Comparison of ENCODE assay signal across 1 cellular context in the genomic region with DNA sequence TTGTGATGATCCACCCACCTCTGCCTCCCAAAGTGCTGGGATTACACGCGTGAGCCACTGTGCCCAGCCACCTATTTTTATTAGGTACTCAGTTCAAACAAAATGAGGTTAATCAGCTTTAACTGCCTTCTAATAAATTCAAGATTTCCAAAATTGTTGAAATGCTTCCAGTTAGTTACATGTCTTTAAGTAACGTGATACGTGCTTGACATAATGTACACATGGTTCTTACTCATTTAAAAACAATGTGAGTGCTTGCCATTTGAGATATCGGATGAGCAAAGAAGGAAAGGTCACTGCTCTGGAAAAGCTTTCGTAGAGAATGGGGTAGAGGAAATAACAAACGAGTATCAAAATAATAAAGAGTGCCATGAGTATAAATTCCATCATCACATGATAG.
TF ChIP-seq lines count a peak whose summit lies in the region.

No MANE protein-coding gene starts in this region.

TF ChIP-seq in HEK293, 187 proteins besides CTCF, POLR2A, EP300 and RAD21 (continued from another document and continues in another):
- TF ChIP-seq, protein P1, sequence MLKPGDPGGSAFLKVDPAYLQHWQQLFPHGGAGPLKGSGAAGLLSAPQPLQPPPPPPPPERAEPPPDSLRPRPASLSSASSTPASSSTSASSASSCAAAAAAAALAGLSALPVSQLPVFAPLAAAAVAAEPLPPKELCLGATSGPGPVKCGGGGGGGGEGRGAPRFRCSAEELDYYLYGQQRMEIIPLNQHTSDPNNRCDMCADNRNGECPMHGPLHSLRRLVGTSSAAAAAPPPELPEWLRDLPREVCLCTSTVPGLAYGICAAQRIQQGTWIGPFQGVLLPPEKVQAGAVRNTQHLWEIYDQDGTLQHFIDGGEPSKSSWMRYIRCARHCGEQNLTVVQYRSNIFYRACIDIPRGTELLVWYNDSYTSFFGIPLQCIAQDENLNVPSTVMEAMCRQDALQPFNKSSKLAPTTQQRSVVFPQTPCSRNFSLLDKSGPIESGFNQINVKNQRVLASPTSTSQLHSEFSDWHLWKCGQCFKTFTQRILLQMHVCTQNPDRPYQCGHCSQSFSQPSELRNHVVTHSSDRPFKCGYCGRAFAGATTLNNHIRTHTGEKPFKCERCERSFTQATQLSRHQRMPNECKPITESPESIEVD (tag by site-specific recombination; IDR thresholded peaks at IDR 0.05), result peak; percentile 90
- TF ChIP-seq ZNF354C (tag by site-specific recombination; IDR thresholded peaks at IDR 0.05; ENCODE audit: borderline replicate concordance, low read depth) (no peak), HOXA7 (CRISPR knock-in tag; IDR thresholded peaks at IDR 0.05; ENCODE audit: borderline replicate concordance) (no peak), HOXC10 (CRISPR knock-in tag; IDR thresholded peaks at IDR 0.05) (no peak), ZBTB1 (tag by site-specific recombination; IDR thresholded peaks at IDR 0.05) (no peak), ZNF626 (tag by site-specific recombination; IDR thresholded peaks at IDR 0.05) (no peak), ZNF335 (tag by site-specific recombination; conservative IDR thresholded peaks at IDR 0.05) (0 out of 2 replicates have a peak, but pooled peaks have one; percentile 12), SETDB1 (IDR thresholded peaks at IDR 0.05; ENCODE audit: insufficient read length, low read length) (no peak), ZNF140 (tag by site-specific recombination; IDR thresholded peaks at IDR 0.05) (no peak), KLF9 (tag by site-specific recombination; IDR thresholded peaks at IDR 0.05; ENCODE audit: low read depth) (no peak), ZNF174 (tag by site-specific recombination; IDR thresholded peaks at IDR 0.05) (no peak), ZNF785 (tag by site-specific recombination; IDR thresholded peaks at IDR 0.05) (no peak), GLI2 (tag by site-specific recombination; IDR thresholded peaks at IDR 0.05; ENCODE audit: borderline replicate concordance, low read depth) (no peak), ZNF548 (tag by site-specific recombination; IDR thresholded peaks at IDR 0.05) (no peak), ZNF423 (tag by site-specific recombination; IDR thresholded peaks at IDR 0.05) (no peak), ZNF2 (tag by site-specific recombination; IDR thresholded peaks at IDR 0.05) (0 out of 2 replicates have a peak, but pooled peaks have one; percentile 17), SP3 (tag by site-specific recombination; IDR thresholded peaks at IDR 0.05) (peak; percentile 32; the same call in 1 of the 2 replicates), ZNF426 (tag by site-specific recombination; IDR thresholded peaks at IDR 0.05) (no peak), ZNF302 (tag by site-specific recombination; IDR thresholded peaks at IDR 0.05; ENCODE audit: low read depth) (no peak), FEZF1 (tag by site-specific recombination; IDR thresholded peaks at IDR 0.05) (peak; percentile 75), ZNF155 (tag by site-specific recombination; IDR thresholded peaks at IDR 0.05) (no peak), ZFP37 (tag by site-specific recombination; IDR thresholded peaks at IDR 0.05) (no peak), ZNF473 (tag by site-specific recombination; IDR thresholded peaks at IDR 0.05) (no peak), ZNF169 (tag by site-specific recombination; IDR thresholded peaks at IDR 0.05) (no peak), ZNF114 (tag by site-specific recombination; IDR thresholded peaks at IDR 0.05) (no peak), ZNF792 (tag by site-specific recombination; IDR thresholded peaks at IDR 0.05) (no peak), ZNF248 (tag by site-specific recombination; IDR thresholded peaks at IDR 0.05) (no peak), ZNF623 (tag by site-specific recombination; IDR thresholded peaks at IDR 0.05) (no peak), ZNF121 (tag by site-specific recombination; IDR thresholded peaks at IDR 0.05) (no peak), ZNF48 (tag by site-specific recombination; IDR thresholded peaks at IDR 0.05) (no peak), ZNF184 (tag by site-specific recombination; IDR thresholded peaks at IDR 0.05) (peak; percentile 70), ZNF837 (tag by site-specific recombination; IDR thresholded peaks at IDR 0.05) (no peak), ZNF670 (tag by site-specific recombination; IDR thresholded peaks at IDR 0.05; ENCODE audit: low read depth) (no peak), ZNF132 (tag by site-specific recombination; IDR thresholded peaks at IDR 0.05; ENCODE audit: borderline replicate concordance) (no peak), ZNF366 (tag by site-specific recombination; conservative IDR thresholded peaks at IDR 0.05) (peak; percentile 87)
- TF ChIP-seq, protein P2, sequence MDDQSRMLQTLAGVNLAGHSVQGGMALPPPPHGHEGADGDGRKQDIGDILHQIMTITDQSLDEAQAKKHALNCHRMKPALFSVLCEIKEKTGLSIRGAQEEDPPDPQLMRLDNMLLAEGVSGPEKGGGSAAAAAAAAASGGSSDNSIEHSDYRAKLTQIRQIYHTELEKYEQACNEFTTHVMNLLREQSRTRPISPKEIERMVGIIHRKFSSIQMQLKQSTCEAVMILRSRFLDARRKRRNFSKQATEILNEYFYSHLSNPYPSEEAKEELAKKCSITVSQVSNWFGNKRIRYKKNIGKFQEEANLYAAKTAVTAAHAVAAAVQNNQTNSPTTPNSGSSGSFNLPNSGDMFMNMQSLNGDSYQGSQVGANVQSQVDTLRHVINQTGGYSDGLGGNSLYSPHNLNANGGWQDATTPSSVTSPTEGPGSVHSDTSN (CRISPR knock-in tag; IDR thresholded peaks at IDR 0.05), result no peak
- TF ChIP-seq, protein P3, sequence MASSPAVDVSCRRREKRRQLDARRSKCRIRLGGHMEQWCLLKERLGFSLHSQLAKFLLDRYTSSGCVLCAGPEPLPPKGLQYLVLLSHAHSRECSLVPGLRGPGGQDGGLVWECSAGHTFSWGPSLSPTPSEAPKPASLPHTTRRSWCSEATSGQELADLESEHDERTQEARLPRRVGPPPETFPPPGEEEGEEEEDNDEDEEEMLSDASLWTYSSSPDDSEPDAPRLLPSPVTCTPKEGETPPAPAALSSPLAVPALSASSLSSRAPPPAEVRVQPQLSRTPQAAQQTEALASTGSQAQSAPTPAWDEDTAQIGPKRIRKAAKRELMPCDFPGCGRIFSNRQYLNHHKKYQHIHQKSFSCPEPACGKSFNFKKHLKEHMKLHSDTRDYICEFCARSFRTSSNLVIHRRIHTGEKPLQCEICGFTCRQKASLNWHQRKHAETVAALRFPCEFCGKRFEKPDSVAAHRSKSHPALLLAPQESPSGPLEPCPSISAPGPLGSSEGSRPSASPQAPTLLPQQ (tag by site-specific recombination; IDR thresholded peaks at IDR 0.05), result no peak
- TF ChIP-seq, protein P4, sequence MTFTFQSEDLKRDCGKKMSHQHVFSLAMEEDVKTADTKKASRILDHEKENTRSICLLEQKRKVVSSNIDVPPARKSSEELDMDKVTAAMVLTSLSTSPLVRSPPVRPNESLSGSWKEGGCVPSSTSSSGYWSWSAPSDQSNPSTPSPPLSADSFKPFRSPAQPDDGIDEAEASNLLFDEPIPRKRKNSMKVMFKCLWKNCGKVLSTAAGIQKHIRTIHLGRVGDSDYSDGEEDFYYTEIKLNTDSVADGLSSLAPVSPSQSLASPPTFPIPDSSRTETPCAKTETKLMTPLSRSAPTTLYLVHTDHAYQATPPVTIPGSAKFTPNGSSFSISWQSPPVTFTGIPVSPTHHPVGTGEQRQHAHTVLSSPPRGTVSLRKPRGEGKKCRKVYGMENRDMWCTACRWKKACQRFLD (tag by site-specific recombination; IDR thresholded peaks at IDR 0.05), result no peak
- TF ChIP-seq, protein P5, sequence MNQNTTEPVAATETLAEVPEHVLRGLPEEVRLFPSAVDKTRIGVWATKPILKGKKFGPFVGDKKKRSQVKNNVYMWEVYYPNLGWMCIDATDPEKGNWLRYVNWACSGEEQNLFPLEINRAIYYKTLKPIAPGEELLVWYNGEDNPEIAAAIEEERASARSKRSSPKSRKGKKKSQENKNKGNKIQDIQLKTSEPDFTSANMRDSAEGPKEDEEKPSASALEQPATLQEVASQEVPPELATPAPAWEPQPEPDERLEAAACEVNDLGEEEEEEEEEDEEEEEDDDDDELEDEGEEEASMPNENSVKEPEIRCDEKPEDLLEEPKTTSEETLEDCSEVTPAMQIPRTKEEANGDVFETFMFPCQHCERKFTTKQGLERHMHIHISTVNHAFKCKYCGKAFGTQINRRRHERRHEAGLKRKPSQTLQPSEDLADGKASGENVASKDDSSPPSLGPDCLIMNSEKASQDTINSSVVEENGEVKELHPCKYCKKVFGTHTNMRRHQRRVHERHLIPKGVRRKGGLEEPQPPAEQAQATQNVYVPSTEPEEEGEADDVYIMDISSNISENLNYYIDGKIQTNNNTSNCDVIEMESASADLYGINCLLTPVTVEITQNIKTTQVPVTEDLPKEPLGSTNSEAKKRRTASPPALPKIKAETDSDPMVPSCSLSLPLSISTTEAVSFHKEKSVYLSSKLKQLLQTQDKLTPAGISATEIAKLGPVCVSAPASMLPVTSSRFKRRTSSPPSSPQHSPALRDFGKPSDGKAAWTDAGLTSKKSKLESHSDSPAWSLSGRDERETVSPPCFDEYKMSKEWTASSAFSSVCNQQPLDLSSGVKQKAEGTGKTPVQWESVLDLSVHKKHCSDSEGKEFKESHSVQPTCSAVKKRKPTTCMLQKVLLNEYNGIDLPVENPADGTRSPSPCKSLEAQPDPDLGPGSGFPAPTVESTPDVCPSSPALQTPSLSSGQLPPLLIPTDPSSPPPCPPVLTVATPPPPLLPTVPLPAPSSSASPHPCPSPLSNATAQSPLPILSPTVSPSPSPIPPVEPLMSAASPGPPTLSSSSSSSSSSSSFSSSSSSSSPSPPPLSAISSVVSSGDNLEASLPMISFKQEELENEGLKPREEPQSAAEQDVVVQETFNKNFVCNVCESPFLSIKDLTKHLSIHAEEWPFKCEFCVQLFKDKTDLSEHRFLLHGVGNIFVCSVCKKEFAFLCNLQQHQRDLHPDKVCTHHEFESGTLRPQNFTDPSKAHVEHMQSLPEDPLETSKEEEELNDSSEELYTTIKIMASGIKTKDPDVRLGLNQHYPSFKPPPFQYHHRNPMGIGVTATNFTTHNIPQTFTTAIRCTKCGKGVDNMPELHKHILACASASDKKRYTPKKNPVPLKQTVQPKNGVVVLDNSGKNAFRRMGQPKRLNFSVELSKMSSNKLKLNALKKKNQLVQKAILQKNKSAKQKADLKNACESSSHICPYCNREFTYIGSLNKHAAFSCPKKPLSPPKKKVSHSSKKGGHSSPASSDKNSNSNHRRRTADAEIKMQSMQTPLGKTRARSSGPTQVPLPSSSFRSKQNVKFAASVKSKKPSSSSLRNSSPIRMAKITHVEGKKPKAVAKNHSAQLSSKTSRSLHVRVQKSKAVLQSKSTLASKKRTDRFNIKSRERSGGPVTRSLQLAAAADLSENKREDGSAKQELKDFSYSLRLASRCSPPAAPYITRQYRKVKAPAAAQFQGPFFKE (tag by site-specific recombination; IDR thresholded peaks at IDR 0.05; ENCODE audit: borderline replicate concordance), result no peak
- TF ChIP-seq, protein P6, sequence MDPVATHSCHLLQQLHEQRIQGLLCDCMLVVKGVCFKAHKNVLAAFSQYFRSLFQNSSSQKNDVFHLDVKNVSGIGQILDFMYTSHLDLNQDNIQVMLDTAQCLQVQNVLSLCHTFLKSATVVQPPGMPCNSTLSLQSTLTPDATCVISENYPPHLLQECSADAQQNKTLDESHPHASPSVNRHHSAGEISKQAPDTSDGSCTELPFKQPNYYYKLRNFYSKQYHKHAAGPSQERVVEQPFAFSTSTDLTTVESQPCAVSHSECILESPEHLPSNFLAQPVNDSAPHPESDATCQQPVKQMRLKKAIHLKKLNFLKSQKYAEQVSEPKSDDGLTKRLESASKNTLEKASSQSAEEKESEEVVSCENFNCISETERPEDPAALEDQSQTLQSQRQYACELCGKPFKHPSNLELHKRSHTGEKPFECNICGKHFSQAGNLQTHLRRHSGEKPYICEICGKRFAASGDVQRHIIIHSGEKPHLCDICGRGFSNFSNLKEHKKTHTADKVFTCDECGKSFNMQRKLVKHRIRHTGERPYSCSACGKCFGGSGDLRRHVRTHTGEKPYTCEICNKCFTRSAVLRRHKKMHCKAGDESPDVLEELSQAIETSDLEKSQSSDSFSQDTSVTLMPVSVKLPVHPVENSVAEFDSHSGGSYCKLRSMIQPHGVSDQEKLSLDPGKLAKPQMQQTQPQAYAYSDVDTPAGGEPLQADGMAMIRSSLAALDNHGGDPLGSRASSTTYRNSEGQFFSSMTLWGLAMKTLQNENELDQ (tag by site-specific recombination; IDR thresholded peaks at IDR 0.05; ENCODE audit: low read depth), result no peak
- TF ChIP-seq, protein P7, sequence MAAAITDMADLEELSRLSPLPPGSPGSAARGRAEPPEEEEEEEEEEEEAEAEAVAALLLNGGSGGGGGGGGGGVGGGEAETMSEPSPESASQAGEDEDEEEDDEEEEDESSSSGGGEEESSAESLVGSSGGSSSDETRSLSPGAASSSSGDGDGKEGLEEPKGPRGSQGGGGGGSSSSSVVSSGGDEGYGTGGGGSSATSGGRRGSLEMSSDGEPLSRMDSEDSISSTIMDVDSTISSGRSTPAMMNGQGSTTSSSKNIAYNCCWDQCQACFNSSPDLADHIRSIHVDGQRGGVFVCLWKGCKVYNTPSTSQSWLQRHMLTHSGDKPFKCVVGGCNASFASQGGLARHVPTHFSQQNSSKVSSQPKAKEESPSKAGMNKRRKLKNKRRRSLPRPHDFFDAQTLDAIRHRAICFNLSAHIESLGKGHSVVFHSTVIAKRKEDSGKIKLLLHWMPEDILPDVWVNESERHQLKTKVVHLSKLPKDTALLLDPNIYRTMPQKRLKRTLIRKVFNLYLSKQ (tag by site-specific recombination; IDR thresholded peaks at IDR 0.05; ENCODE audit: borderline replicate concordance), result no peak
- TF ChIP-seq, protein P8, sequence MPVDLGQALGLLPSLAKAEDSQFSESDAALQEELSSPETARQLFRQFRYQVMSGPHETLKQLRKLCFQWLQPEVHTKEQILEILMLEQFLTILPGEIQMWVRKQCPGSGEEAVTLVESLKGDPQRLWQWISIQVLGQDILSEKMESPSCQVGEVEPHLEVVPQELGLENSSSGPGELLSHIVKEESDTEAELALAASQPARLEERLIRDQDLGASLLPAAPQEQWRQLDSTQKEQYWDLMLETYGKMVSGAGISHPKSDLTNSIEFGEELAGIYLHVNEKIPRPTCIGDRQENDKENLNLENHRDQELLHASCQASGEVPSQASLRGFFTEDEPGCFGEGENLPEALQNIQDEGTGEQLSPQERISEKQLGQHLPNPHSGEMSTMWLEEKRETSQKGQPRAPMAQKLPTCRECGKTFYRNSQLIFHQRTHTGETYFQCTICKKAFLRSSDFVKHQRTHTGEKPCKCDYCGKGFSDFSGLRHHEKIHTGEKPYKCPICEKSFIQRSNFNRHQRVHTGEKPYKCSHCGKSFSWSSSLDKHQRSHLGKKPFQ (tag by site-specific recombination; IDR thresholded peaks at IDR 0.05), result no peak
- TF ChIP-seq, protein P9, sequence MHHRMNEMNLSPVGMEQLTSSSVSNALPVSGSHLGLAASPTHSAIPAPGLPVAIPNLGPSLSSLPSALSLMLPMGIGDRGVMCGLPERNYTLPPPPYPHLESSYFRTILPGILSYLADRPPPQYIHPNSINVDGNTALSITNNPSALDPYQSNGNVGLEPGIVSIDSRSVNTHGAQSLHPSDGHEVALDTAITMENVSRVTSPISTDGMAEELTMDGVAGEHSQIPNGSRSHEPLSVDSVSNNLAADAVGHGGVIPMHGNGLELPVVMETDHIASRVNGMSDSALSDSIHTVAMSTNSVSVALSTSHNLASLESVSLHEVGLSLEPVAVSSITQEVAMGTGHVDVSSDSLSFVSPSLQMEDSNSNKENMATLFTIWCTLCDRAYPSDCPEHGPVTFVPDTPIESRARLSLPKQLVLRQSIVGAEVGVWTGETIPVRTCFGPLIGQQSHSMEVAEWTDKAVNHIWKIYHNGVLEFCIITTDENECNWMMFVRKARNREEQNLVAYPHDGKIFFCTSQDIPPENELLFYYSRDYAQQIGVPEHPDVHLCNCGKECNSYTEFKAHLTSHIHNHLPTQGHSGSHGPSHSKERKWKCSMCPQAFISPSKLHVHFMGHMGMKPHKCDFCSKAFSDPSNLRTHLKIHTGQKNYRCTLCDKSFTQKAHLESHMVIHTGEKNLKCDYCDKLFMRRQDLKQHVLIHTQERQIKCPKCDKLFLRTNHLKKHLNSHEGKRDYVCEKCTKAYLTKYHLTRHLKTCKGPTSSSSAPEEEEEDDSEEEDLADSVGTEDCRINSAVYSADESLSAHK (tag by site-specific recombination; IDR thresholded peaks at IDR 0.05), result no peak
